ENCODE assay signal across 20 cellular contexts in genomic region chr12:128089961-128090360, GRCh38.
"Had no signal": no experiment of that assay in that cellular context is flagged by ENCODE, and none has a peak within 500 bp of the region (broad histone marks: within the 10 kb centered on the region; RNA-seq: fewer than 3 reads in every experiment).

No MANE protein-coding gene starts in this region.

- DNase-seq: activated CD4-positive, alpha-beta memory T cell treated with anti-CD3 and anti-CD28 coated beads, Interleukin-2, amount 10 ng/mL, durations not matched to agents 7 days and 5 days; activated CD4-positive, alpha-beta T cell treated with anti-CD3 and anti-CD28 coated beads for 1 hour; activated CD4-positive, alpha-beta T cell treated with anti-CD3 and anti-CD28 coated beads for 4 hours; activated CD4-positive, alpha-beta T cell treated with anti-CD3 and anti-CD28 coated beads, Interleukin-2, amount 10 ng/mL, durations not matched to agents 7 days and 5 days; activated CD4-positive, alpha-beta T cell treated with anti-CD3 and anti-CD28 coated beads, Interleukin-2, amount 50 U/mL, for 4 hours; activated CD8-positive, alpha-beta memory T cell treated with anti-CD3 and anti-CD28 coated beads for 24 hours; activated effector memory CD4-positive, alpha-beta T cell treated with Interleukin-2 at 50 U/mL for 16 hours; activated gamma-delta T cell treated with Interleukin-2 at 50 U/mL for 16 hours; activated naive CD4-positive, alpha-beta T cell treated with anti-CD3 and anti-CD28 coated beads, Interleukin-2, amount 50 U/mL, for 16 hours; activated naive CD4-positive, alpha-beta T cell treated with Interleukin-2 at 50 U/mL for 16 hours; activated T-cell treated with anti-CD3 and anti-CD28 coated beads, Interleukin-2, amount 50 U/mL, for 4 hours; amniotic stem cell; anterior cingulate cortex; brain microvascular endothelial cell; dorsolateral prefrontal cortex; effector CD4-positive, alpha-beta T cell; effector memory CD8-positive, alpha-beta T cell; foreskin fibroblast; head of caudate nucleus; T-helper 2 cell had no signal
